Comparison of ENCODE assay signal across 28 cellular contexts in the genomic region with DNA sequence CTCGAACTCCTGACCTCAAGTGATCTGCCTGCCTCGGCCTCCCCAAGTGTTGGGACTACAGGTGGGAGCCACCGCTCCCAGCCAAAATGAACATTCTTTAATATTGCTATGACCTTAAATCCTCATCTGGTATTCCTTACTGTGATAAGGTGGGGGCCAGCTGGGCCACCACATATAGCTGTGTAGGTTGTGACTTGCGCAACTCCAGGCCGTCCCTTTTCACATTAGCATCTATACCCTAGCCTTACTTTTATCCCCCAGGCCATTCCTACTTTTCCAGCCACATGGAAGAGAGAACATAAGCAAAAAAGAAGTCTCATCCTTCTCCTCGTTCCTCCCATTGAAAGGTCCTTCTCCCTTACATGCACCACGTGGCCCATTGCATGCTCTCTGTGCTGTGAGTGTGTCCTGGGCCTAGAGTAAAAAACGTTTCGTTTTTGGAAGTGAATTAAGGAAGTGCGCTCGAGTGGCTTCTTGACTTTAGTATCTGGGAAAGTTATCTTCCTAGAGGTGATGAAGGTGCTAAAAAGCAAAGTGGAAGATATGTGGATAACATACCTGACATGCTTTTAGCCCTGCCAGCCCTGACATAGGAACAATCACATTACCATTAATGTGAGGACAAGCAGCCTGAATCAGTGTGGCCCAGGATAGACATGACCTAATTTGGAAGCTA. TPM values are rescaled to one million over a fixed set of nuclear protein-coding genes. Genes with fewer than 3 reads are reported as not detected.
DNase-seq lines count a peak whose midpoint lies in the region; ATAC-seq, FAIRE-seq and TF ChIP-seq lines count a peak whose summit lies in the region.
"Had no signal": no experiment of that assay in that cellular context is flagged by ENCODE, and none has a peak within 500 bp of the region (broad histone marks: within the 10 kb centered on the region; RNA-seq: fewer than 3 reads in every experiment).

No MANE protein-coding gene starts in this region.

- CTCF ChIA-PET in activated CD8-positive, alpha-beta memory T cell treated with anti-CD3 and anti-CD28 coated beads, Interleukin-2, amount 10 ng/mL, durations not matched to agents 7 days and 5 days (lab: Charles Lee), result no interaction called here

- H3K36me3 ChIP-seq in Loucy (ENCODE audit: insufficient read depth, low read length) (no peaks in the 10 kb centered on the region), ascending aorta (no peaks in the 10 kb centered on the region), keratinocyte (ENCODE audit: control insufficient read depth in 2 of 2, extremely low read depth in 1 of 2, insufficient read depth in 2 of 2, low read length in 2 of 2) (no peaks in the 10 kb centered on the region), tibial artery (no peaks in the 10 kb centered on the region)
- H3K36me3 ChIP-seq: WERI-Rb-1 had no signal

- DNase-seq in ascending aorta (ENCODE audit: low spot score in 2 of 2), result peak in 1 of 2 donors; percentile 56
- DNase-seq in keratinocyte (ENCODE audit: low read depth, low spot score), result no peak
- no peak for DNase-seq in tibial artery
- no peak for DNase-seq in activated CD8-positive, alpha-beta memory T cell treated with anti-CD3 and anti-CD28 coated beads, Interleukin-2, amount 10 ng/mL, durations not matched to agents 7 days and 5 days
- DNase-seq in NCI-H128 (lab: John Stamatoyannopoulos, UW; ENCODE audit: unreplicated experiment), result no peak
- no peak for DNase-seq in CD1c-positive myeloid dendritic cell (ENCODE audit: extremely low spot score)
- DNase-seq: activated CD4-positive, alpha-beta T cell treated with anti-CD3 and anti-CD28 coated beads, Interleukin-2, amount 50 U/mL, for 1 hour; activated CD8-positive, alpha-beta memory T cell treated with anti-CD3 and anti-CD28 coated beads, Interleukin-2, amount 50 U/mL, for 4 hours; anterior cingulate cortex; CD4-positive, CD25-positive, alpha-beta regulatory T cell; cerebellar nuclear complex; foreskin fibroblast; left colon; naive B cell; NCI-H187 treated with DMSO at 0.1 percent for 48 hours; NCI-H69; occipital lobe; stimulated activated CD4-positive, alpha-beta T cell treated with anti-CD3 and anti-CD28 coated beads, Interleukin-12 subunit alpha, Interleukin-12 subunit beta, amount 100 ng/mL, for 4 hours; stimulated activated CD4-positive, alpha-beta T cell treated with anti-CD3 and anti-CD28 coated beads, Interleukin-4, amount 100 ng/mL, for 24 hours; stimulated activated naive CD4-positive, alpha-beta T cell; WERI-Rb-1 had no signal

- H2AFZ ChIP-seq in Loucy (ENCODE audit: low read length) (0 out of 2 replicates have a peak overlapping the region, but pooled peaks have one; percentile 36), keratinocyte (ENCODE audit: control insufficient read depth, low read length) (peak overlapping the region; percentile 51)

- H3K4me3 Mint-ChIP-seq in activated CD8-positive, alpha-beta memory T cell treated with anti-CD3 and anti-CD28 coated beads, Interleukin-2, amount 10 ng/mL, durations not matched to agents 7 days and 5 days, result no peak overlapping the region
- H3K4me3 Mint-ChIP-seq: CD4-positive, CD25-positive, alpha-beta regulatory T cell; IgD-negative memory B cell; memory B cell; naive B cell; T-helper 2 cell treated with Interferon-gamma antibody and Interleukin-4, amounts not matched to agents 5 μg/mL and 100 μg/mL, for 36 hours had no signal

- dilution Hi-C loops in keratinocyte (cut with MboI; ENCODE audit: extremely low pct_ligation_motif_present, low sequenced_read_pairs), result no loop called here

- H4K20me1 ChIP-seq in Loucy (ENCODE audit: insufficient read depth, low read length, poor library complexity, severe bottlenecking) (no peaks in the 10 kb centered on the region), keratinocyte (ENCODE audit: control insufficient read depth, extremely low read depth, insufficient read depth, low read length) (no peaks in the 10 kb centered on the region)

- no peaks in the 10 kb centered on the region for H3K9me2 ChIP-seq in Loucy (replicated peaks; ENCODE audit: low read depth, low read length)

- intact Hi-C loops in ascending aorta (cut with DNase I), result loop anchor here (5.0 to 10.0 kb wide), 5 partner anchors 57 to 459 kb away; a partner anchor contains a TSS
- intact Hi-C loops in tibial artery (cut with DNase I; ENCODE audit: low total_unique reads), result loop anchor here (5.0 kb wide), 1 partner anchor 57 kb away; a partner anchor contains a TSS

- H3K9me3 Mint-ChIP-seq in activated CD8-positive, alpha-beta memory T cell treated with anti-CD3 and anti-CD28 coated beads, Interleukin-2, amount 10 ng/mL, durations not matched to agents 7 days and 5 days (ENCODE audit: low read depth), result no peaks in the 10 kb centered on the region
- H3K9me3 Mint-ChIP-seq: activated naive CD4-positive, alpha-beta T cell treated with anti-CD3 and anti-CD28 coated beads, Interleukin-2, amount 50 U/mL, for 72 hours; activated T-helper 2 cell treated with anti-CD3 and anti-CD28 coated beads, Interferon-gamma antibody, Interleukin-2, Interleukin-4, amounts not matched to agents 10 μg/mL and 5 μg/mL and 100 μg/mL, durations not matched to agents 14 hours and 24 hours and 36 hours; CD4-positive, CD25-positive, alpha-beta regulatory T cell; IgD-negative memory B cell; memory B cell; naive B cell; T-helper 2 cell treated with Interferon-gamma antibody and Interleukin-4, amounts not matched to agents 5 μg/mL and 100 μg/mL, for 36 hours had no signal

- no peak for ATAC-seq in activated CD8-positive, alpha-beta memory T cell treated with anti-CD3 and anti-CD28 coated beads, Interleukin-2, amount 10 ng/mL, durations not matched to agents 7 days and 5 days
- ATAC-seq: activated naive CD4-positive, alpha-beta T cell treated with anti-CD3 and anti-CD28 coated beads, Interleukin-2, amount 50 U/mL, for 72 hours; left colon had no signal

- peaks cover 16% of the 10 kb centered on the region for H3K27me3 Mint-ChIP-seq in activated CD8-positive, alpha-beta memory T cell treated with anti-CD3 and anti-CD28 coated beads, Interleukin-2, amount 10 ng/mL, durations not matched to agents 7 days and 5 days
- H3K27me3 Mint-ChIP-seq: IgD-negative memory B cell, naive B cell had no signal

- H3K27me3 ChIP-seq in Loucy (ENCODE audit: insufficient read depth, low read length, poor library complexity, severe bottlenecking) (no peaks in the 10 kb centered on the region), ascending aorta (no peaks in the 10 kb centered on the region), keratinocyte (ENCODE audit: control insufficient read depth, extremely low read depth, insufficient read depth, low read length) (no peaks in the 10 kb centered on the region), tibial artery (no peaks in the 10 kb centered on the region)

- H3K4me2 ChIP-seq in Loucy (ENCODE audit: low read depth, low read length, poor library complexity, severe bottlenecking) (no peak overlapping the region), keratinocyte (ENCODE audit: control insufficient read depth, extremely low read depth, insufficient read depth, low read depth, low read length) (no peak overlapping the region)

- H3K79me2 ChIP-seq in Loucy (ENCODE audit: insufficient read depth, low read length) (no peaks in the 10 kb centered on the region), keratinocyte (ENCODE audit: control insufficient read depth, insufficient read depth, low read length) (no peaks in the 10 kb centered on the region)

- no peaks in the 10 kb centered on the region for H3K4me1 Mint-ChIP-seq in activated CD8-positive, alpha-beta memory T cell treated with anti-CD3 and anti-CD28 coated beads, Interleukin-2, amount 10 ng/mL, durations not matched to agents 7 days and 5 days
- H3K4me1 Mint-ChIP-seq: memory B cell had no signal

- no peaks in the 10 kb centered on the region for H3F3A ChIP-seq in Loucy (ENCODE audit: low read depth)

- peak; percentile 41 for FAIRE-seq in keratinocyte (lab: Jason Lieb, UNC)
- FAIRE-seq: D721Med had no signal

- no peak for TF ChIP-seq CTCF in Loucy (conservative IDR thresholded peaks at IDR 0.05; ENCODE audit: low read length)
- TF ChIP-seq CTCF in ascending aorta (IDR thresholded peaks at IDR 0.05), result no peak
- TF ChIP-seq CTCF in keratinocyte (optimal IDR thresholded peaks at IDR 0.05 in 1 of 3, IDR thresholded peaks at IDR 0.05 in 1 of 3, conservative IDR thresholded peaks at IDR 0.05 in 1 of 3; ENCODE audit: extremely low read depth in 1 of 3, insufficient read depth in 2 of 3, low read length in 3 of 3), result no peak
- TF ChIP-seq CTCF in tibial artery (IDR thresholded peaks at IDR 0.05), result no peak

- H3K9ac ChIP-seq in Loucy (ENCODE audit: low read depth, low read length, poor library complexity, severe bottlenecking), result no peak overlapping the region
- no peak overlapping the region for H3K9ac ChIP-seq in keratinocyte (ENCODE audit: control insufficient read depth, extremely low read depth, insufficient read depth, low read length)

- no peaks in the 10 kb centered on the region for H3K4me1 ChIP-seq in Loucy (ENCODE audit: insufficient read depth, low read length, poor library complexity, severe bottlenecking)
- peaks cover 16 to 33% of the 10 kb centered on the region in 2 donors for H3K4me1 ChIP-seq in ascending aorta
- H3K4me1 ChIP-seq in keratinocyte (ENCODE audit: control insufficient read depth, extremely low read depth, insufficient read depth, low read length), result peaks cover 45% of the 10 kb centered on the region
- H3K4me1 ChIP-seq in tibial artery, result peaks cover 0 to 64% (median 24%) of the 10 kb centered on the region in 4 donors

- H3K4me3 ChIP-seq in Loucy (ENCODE audit: low read length, poor library complexity, severe bottlenecking) (no peak overlapping the region), ascending aorta (no peak overlapping the region), keratinocyte (ENCODE audit: control insufficient read depth in 2 of 3, extremely low read depth in 1 of 3, insufficient read depth in 2 of 3, low read depth in 1 of 3, low read length in 3 of 3) (no peak overlapping the region), tibial artery (no peak overlapping the region)

- H3K9me1 ChIP-seq in keratinocyte (ENCODE audit: control insufficient read depth, extremely low read depth, insufficient read depth, low read length), result no peaks in the 10 kb centered on the region

- no peak overlapping the region for H3K27ac Mint-ChIP-seq in activated CD8-positive, alpha-beta memory T cell treated with anti-CD3 and anti-CD28 coated beads, Interleukin-2, amount 10 ng/mL, durations not matched to agents 7 days and 5 days
- H3K27ac Mint-ChIP-seq: activated naive CD4-positive, alpha-beta T cell treated with anti-CD3 and anti-CD28 coated beads, Interleukin-2, amount 50 U/mL, for 72 hours; activated T-helper 2 cell treated with anti-CD3 and anti-CD28 coated beads, Interferon-gamma antibody, Interleukin-2, Interleukin-4, amounts not matched to agents 10 μg/mL and 5 μg/mL and 100 μg/mL, durations not matched to agents 14 hours and 24 hours and 36 hours; CD4-positive, CD25-positive, alpha-beta regulatory T cell; IgD-negative memory B cell; memory B cell; T-helper 2 cell treated with Interferon-gamma antibody and Interleukin-4, amounts not matched to agents 5 μg/mL and 100 μg/mL, for 36 hours had no signal

- no peaks in the 10 kb centered on the region for H3K36me3 Mint-ChIP-seq in activated CD8-positive, alpha-beta memory T cell treated with anti-CD3 and anti-CD28 coated beads, Interleukin-2, amount 10 ng/mL, durations not matched to agents 7 days and 5 days
- H3K36me3 Mint-ChIP-seq: activated naive CD4-positive, alpha-beta T cell treated with anti-CD3 and anti-CD28 coated beads, Interleukin-2, amount 50 U/mL, for 72 hours; CD4-positive, CD25-positive, alpha-beta regulatory T cell; memory B cell; naive B cell had no signal

- no peaks in the 10 kb centered on the region for H3K9me3 ChIP-seq in Loucy (ENCODE audit: insufficient read depth, low read depth, low read length)
- no peaks in the 10 kb centered on the region for H3K9me3 ChIP-seq in ascending aorta
- H3K9me3 ChIP-seq in keratinocyte (ENCODE audit: control insufficient read depth, low read depth, low read length), result no peaks in the 10 kb centered on the region
- no peaks in the 10 kb centered on the region for H3K9me3 ChIP-seq in tibial artery

- H3K27ac ChIP-seq in ascending aorta, result peak overlapping the region; percentile 82 to 83
- H3K27ac ChIP-seq in keratinocyte (ENCODE audit: control insufficient read depth, insufficient read depth, low read length), result peak overlapping the region; percentile 29
- peak overlapping the region; percentile 71 to 82 for H3K27ac ChIP-seq in tibial artery
- H3K27ac ChIP-seq: WERI-Rb-1 had no signal

RNA-seq across cellular contexts. Expression of a gene that starts 56.8 kb away (rescaled TPM):
- 28.9 TPM for total RNA-seq in ascending aorta
- 90.1 to 106 TPM (median 96.2 TPM) in 3 replicates for polyA plus RNA-seq in keratinocyte
- 40.6 TPM for polyA plus RNA-seq in keratinocyte (2011; ENCODE audit: low read depth)
- 81.7 and 104 TPM in 2 replicates for polyA plus RNA-seq in keratinocyte (2011; cell fraction: cytosol; rRNA removed)
- 149 and 161 TPM in 2 replicates for polyA plus RNA-seq in keratinocyte (2011; cell fraction: nucleus; rRNA removed)
- 51.2 and 90.2 TPM in 2 replicates for polyA plus RNA-seq in keratinocyte (2012; ENCODE audit: low replicate concordance)
- 87.5 to 126 TPM (median 106 TPM) in 3 replicates for polyA minus RNA-seq in keratinocyte
- polyA minus RNA-seq in keratinocyte (2011; cell fraction: cytosol; rRNA and poly(A)+ RNA removed), result 73.3 TPM
- polyA minus RNA-seq in keratinocyte (2011; cell fraction: nucleus; rRNA and poly(A)+ RNA removed), result 171 and 308 TPM in 2 replicates
- under 1 TPM in 1 of 2 experiments, not detected in 1; 0.05 TPM for total RNA-seq in activated CD8-positive, alpha-beta memory T cell treated with anti-CD3 and anti-CD28 coated beads, Interleukin-2, amount 10 ng/mL, durations not matched to agents 7 days and 5 days
- total RNA-seq: activated T-helper 2 cell treated with anti-CD3 and anti-CD28 coated beads, Interferon-gamma antibody, Interleukin-2, Interleukin-4, amounts not matched to agents 10 μg/mL and 5 μg/mL and 100 μg/mL, durations not matched to agents 14 hours and 24 hours and 36 hours had no signal
- polyA plus RNA-seq: CD4-positive, CD25-positive, alpha-beta regulatory T cell had no signal

Comparison
In these comparisons a context has a peak if more than half of its experiments do, and no peak if none do; other contexts are left out.
1. H3K27ac ChIP-seq: peak in every context shown above with its lines; median percentile 82 in ascending aorta; 76 in tibial artery; 29 in keratinocyte.
2. RNA of a gene that starts 56.8 kb away (total RNA-seq): 28.9 TPM in ascending aorta (single experiment); 0.05 TPM in activated CD8-positive, alpha-beta memory T cell treated with anti-CD3 and anti-CD28 coated beads, Interleukin-2, amount 10 ng/mL, durations not matched to agents 7 days and 5 days; every median in the first group is over 10 times any median in the second.